1 cellular context compared by ENCODE assay signal in the genomic region with DNA sequence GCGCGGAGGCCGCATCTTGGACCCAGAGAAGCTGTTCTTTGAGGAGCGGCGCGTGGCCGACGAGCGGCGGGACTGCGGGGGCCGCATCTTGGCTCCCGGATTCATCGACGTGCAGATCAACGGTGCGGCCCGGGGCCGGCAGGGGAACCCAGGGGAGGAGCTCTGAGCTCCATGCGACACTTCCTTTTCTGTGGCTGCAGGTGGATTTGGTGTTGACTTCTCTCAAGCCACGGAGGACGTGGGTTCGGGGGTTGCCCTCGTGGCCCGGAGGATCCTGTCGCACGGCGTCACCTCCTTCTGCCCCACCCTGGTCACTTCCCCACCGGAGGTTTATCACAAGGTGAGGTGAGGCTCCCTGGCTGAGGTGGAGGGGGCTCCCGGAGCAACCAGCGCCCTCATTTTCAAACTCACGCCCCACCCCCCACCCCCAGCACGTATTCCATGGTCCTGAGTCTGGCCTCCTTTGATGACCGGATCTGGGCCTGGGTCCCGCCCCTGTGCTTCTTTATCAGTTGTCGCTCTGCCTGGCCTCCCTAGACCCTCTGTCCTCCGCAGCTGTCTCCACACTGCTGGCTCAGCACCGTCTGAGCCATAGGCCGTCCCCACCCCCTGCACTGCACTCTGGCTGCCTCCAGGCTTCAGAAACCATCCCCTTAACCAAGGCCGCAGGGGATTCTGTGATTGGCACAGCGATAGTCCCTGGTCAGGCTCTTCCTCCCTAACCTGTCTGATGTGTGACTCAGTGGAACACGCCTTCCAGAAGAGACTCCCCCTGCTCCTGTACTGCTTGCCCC.
TF ChIP-seq lines count a peak whose summit lies in the region.

No MANE protein-coding gene starts in this region.

TF ChIP-seq in HepG2, 621 proteins besides CTCF, POLR2A, EP300 and RAD21 (continued from another document and continues in another):
- TF ChIP-seq, protein P1, sequence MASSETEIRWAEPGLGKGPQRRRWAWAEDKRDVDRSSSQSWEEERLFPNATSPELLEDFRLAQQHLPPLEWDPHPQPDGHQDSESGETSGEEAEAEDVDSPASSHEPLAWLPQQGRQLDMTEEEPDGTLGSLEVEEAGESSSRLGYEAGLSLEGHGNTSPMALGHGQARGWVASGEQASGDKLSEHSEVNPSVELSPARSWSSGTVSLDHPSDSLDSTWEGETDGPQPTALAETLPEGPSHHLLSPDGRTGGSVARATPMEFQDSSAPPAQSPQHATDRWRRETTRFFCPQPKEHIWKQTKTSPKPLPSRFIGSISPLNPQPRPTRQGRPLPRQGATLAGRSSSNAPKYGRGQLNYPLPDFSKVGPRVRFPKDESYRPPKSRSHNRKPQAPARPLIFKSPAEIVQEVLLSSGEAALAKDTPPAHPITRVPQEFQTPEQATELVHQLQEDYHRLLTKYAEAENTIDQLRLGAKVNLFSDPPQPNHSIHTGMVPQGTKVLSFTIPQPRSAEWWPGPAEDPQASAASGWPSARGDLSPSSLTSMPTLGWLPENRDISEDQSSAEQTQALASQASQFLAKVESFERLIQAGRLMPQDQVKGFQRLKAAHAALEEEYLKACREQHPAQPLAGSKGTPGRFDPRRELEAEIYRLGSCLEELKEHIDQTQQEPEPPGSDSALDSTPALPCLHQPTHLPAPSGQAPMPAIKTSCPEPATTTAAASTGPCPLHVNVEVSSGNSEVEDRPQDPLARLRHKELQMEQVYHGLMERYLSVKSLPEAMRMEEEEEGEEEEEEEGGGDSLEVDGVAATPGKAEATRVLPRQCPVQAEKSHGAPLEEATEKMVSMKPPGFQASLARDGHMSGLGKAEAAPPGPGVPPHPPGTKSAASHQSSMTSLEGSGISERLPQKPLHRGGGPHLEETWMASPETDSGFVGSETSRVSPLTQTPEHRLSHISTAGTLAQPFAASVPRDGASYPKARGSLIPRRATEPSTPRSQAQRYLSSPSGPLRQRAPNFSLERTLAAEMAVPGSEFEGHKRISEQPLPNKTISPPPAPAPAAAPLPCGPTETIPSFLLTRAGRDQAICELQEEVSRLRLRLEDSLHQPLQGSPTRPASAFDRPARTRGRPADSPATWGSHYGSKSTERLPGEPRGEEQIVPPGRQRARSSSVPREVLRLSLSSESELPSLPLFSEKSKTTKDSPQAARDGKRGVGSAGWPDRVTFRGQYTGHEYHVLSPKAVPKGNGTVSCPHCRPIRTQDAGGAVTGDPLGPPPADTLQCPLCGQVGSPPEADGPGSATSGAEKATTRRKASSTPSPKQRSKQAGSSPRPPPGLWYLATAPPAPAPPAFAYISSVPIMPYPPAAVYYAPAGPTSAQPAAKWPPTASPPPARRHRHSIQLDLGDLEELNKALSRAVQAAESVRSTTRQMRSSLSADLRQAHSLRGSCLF (CRISPR knock-in tag; IDR thresholded peaks at IDR 0.05; ENCODE audit: borderline replicate concordance), result no peak
- TF ChIP-seq FOXK1 (CRISPR knock-in tag; IDR thresholded peaks at IDR 0.05; ENCODE audit: borderline replicate concordance, low read depth), result no peak
- no peak for TF ChIP-seq GTF2F1 (IDR thresholded peaks at IDR 0.05; ENCODE audit: low read length)
- TF ChIP-seq KDM5B (CRISPR knock-in tag; IDR thresholded peaks at IDR 0.05; ENCODE audit: borderline replicate concordance), result peak; percentile 24; the same call in 1 of the 2 replicates
- no peak for TF ChIP-seq DNMT3B (CRISPR knock-in tag; conservative IDR thresholded peaks at IDR 0.05)
- no peak for TF ChIP-seq ZMYM3 (CRISPR knock-in tag; IDR thresholded peaks at IDR 0.05)
- no peak for TF ChIP-seq PTBP1 (IDR thresholded peaks at IDR 0.05; ENCODE audit: low read depth, low read length, poor library complexity, severe bottlenecking)
- TF ChIP-seq ONECUT2 (CRISPR knock-in tag; IDR thresholded peaks at IDR 0.05), result no peak
- no peak for TF ChIP-seq ZNF788 (CRISPR knock-in tag; IDR thresholded peaks at IDR 0.05; ENCODE audit: borderline replicate concordance)
- no peak for TF ChIP-seq HHEX (CRISPR knock-in tag; IDR thresholded peaks at IDR 0.05)
- TF ChIP-seq, protein P2, sequence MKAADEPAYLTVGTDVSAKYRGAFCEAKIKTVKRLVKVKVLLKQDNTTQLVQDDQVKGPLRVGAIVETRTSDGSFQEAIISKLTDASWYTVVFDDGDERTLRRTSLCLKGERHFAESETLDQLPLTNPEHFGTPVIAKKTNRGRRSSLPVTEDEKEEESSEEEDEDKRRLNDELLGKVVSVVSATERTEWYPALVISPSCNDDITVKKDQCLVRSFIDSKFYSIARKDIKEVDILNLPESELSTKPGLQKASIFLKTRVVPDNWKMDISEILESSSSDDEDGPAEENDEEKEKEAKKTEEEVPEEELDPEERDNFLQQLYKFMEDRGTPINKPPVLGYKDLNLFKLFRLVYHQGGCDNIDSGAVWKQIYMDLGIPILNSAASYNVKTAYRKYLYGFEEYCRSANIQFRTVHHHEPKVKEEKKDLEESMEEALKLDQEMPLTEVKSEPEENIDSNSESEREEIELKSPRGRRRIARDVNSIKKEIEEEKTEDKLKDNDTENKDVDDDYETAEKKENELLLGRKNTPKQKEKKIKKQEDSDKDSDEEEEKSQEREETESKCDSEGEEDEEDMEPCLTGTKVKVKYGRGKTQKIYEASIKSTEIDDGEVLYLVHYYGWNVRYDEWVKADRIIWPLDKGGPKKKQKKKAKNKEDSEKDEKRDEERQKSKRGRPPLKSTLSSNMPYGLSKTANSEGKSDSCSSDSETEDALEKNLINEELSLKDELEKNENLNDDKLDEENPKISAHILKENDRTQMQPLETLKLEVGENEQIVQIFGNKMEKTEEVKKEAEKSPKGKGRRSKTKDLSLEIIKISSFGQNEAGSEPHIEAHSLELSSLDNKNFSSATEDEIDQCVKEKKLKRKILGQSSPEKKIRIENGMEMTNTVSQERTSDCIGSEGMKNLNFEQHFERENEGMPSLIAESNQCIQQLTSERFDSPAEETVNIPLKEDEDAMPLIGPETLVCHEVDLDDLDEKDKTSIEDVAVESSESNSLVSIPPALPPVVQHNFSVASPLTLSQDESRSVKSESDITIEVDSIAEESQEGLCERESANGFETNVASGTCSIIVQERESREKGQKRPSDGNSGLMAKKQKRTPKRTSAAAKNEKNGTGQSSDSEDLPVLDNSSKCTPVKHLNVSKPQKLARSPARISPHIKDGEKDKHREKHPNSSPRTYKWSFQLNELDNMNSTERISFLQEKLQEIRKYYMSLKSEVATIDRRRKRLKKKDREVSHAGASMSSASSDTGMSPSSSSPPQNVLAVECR (CRISPR knock-in tag; IDR thresholded peaks at IDR 0.05; ENCODE audit: borderline replicate concordance), result peak; percentile 61
- no peak for TF ChIP-seq FOXA1 (IDR thresholded peaks at IDR 0.05)
- TF ChIP-seq FOXA1 (CRISPR knock-in tag; IDR thresholded peaks at IDR 0.05), result no peak
- TF ChIP-seq, protein P3, sequence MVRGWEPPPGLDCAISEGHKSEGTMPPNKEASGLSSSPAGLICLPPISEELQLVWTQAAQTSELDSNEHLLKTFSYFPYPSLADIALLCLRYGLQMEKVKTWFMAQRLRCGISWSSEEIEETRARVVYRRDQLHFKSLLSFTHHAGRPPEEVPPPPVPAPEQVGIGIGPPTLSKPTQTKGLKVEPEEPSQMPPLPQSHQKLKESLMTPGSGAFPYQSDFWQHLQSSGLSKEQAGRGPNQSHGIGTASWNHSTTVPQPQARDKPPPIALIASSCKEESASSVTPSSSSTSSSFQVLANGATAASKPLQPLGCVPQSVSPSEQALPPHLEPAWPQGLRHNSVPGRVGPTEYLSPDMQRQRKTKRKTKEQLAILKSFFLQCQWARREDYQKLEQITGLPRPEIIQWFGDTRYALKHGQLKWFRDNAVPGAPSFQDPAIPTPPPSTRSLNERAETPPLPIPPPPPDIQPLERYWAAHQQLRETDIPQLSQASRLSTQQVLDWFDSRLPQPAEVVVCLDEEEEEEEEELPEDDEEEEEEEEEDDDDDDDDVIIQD (CRISPR knock-in tag; IDR thresholded peaks at IDR 0.05; ENCODE audit: low read depth), result no peak
- TF ChIP-seq HNRNPH1 (optimal IDR thresholded peaks at IDR 0.05; ENCODE audit: low read depth, low read length), result no peak
- TF ChIP-seq, protein P4, sequence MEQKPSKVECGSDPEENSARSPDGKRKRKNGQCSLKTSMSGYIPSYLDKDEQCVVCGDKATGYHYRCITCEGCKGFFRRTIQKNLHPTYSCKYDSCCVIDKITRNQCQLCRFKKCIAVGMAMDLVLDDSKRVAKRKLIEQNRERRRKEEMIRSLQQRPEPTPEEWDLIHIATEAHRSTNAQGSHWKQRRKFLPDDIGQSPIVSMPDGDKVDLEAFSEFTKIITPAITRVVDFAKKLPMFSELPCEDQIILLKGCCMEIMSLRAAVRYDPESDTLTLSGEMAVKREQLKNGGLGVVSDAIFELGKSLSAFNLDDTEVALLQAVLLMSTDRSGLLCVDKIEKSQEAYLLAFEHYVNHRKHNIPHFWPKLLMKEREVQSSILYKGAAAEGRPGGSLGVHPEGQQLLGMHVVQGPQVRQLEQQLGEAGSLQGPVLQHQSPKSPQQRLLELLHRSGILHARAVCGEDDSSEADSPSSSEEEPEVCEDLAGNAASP (CRISPR knock-in tag; IDR thresholded peaks at IDR 0.05; ENCODE audit: borderline replicate concordance), result no peak
- TF ChIP-seq RBM39 (IDR thresholded peaks at IDR 0.05; ENCODE audit: low read depth, low read length, poor library complexity, severe bottlenecking), result no peak
- no peak for TF ChIP-seq RFXANK (CRISPR knock-in tag; IDR thresholded peaks at IDR 0.05)
- no peak for TF ChIP-seq ZNF263 (CRISPR knock-in tag; IDR thresholded peaks at IDR 0.05)
- TF ChIP-seq ZNF3 (CRISPR knock-in tag; IDR thresholded peaks at IDR 0.05), result no peak
- TF ChIP-seq, protein P5, sequence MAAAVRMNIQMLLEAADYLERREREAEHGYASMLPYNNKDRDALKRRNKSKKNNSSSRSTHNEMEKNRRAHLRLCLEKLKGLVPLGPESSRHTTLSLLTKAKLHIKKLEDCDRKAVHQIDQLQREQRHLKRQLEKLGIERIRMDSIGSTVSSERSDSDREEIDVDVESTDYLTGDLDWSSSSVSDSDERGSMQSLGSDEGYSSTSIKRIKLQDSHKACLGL (CRISPR knock-in tag; IDR thresholded peaks at IDR 0.05), result no peak; the same call in 1 of the 2 replicates
- no peak for TF ChIP-seq MYNN (CRISPR knock-in tag; IDR thresholded peaks at IDR 0.05; ENCODE audit: low read depth)
- TF ChIP-seq ZNF737 (CRISPR knock-in tag; IDR thresholded peaks at IDR 0.05; ENCODE audit: borderline replicate concordance), result no peak
- TF ChIP-seq RBM22 (optimal IDR thresholded peaks at IDR 0.05; ENCODE audit: low read length), result no peak
- no peak for TF ChIP-seq SNRNP70 (IDR thresholded peaks at IDR 0.05; ENCODE audit: low read depth, low read length)
- no peak for TF ChIP-seq NFYC (CRISPR knock-in tag; IDR thresholded peaks at IDR 0.05)
- TF ChIP-seq EEA1 (CRISPR knock-in tag; IDR thresholded peaks at IDR 0.05; ENCODE audit: borderline replicate concordance), result no peak
- TF ChIP-seq ATF7 (IDR thresholded peaks at IDR 0.05), result no peak
- no peak for TF ChIP-seq ATF7 (CRISPR knock-in tag; IDR thresholded peaks at IDR 0.05)
- TF ChIP-seq TSC22D2 (CRISPR knock-in tag; IDR thresholded peaks at IDR 0.05; ENCODE audit: borderline replicate concordance), result no peak
- no peak for TF ChIP-seq ZNF530 (CRISPR knock-in tag; IDR thresholded peaks at IDR 0.05; ENCODE audit: low read depth)
- TF ChIP-seq SP2 (CRISPR knock-in tag; IDR thresholded peaks at IDR 0.05), result no peak
- TF ChIP-seq ZNF775 (CRISPR knock-in tag; IDR thresholded peaks at IDR 0.05; ENCODE audit: borderline replicate concordance), result no peak
- no peak for TF ChIP-seq PLRG1 (conservative IDR thresholded peaks at IDR 0.05)
- TF ChIP-seq PCBP1 (IDR thresholded peaks at IDR 0.05; ENCODE audit: borderline replicate concordance, low read depth, low read length), result 0 out of 2 replicates have a peak, but pooled peaks have one; percentile 32
- TF ChIP-seq ZNF598 (CRISPR knock-in tag; IDR thresholded peaks at IDR 0.05; ENCODE audit: borderline replicate concordance), result no peak
- no peak for TF ChIP-seq CAMTA2 (CRISPR knock-in tag; IDR thresholded peaks at IDR 0.05; ENCODE audit: borderline replicate concordance)
- no peak for TF ChIP-seq ATRX (CRISPR knock-in tag; IDR thresholded peaks at IDR 0.05; ENCODE audit: borderline replicate concordance)
- no peak for TF ChIP-seq RXRB (CRISPR knock-in tag; IDR thresholded peaks at IDR 0.05; ENCODE audit: borderline replicate concordance)
- TF ChIP-seq REXO4 (CRISPR knock-in tag; IDR thresholded peaks at IDR 0.05; ENCODE audit: borderline replicate concordance), result no peak
- no peak for TF ChIP-seq PAX8 (CRISPR knock-in tag; IDR thresholded peaks at IDR 0.05; ENCODE audit: borderline replicate concordance)
- no peak for TF ChIP-seq TBL1XR1 (IDR thresholded peaks at IDR 0.05; ENCODE audit: borderline replicate concordance, low read length, partially characterized antibody)
- no peak; the same call in 1 of the 2 replicates for TF ChIP-seq POLR2AphosphoS2 (IDR thresholded peaks at IDR 0.05; ENCODE audit: low read depth, low read length)
- no peak for TF ChIP-seq SPEN (CRISPR knock-in tag; IDR thresholded peaks at IDR 0.05; ENCODE audit: low read depth)
- TF ChIP-seq, protein P6, sequence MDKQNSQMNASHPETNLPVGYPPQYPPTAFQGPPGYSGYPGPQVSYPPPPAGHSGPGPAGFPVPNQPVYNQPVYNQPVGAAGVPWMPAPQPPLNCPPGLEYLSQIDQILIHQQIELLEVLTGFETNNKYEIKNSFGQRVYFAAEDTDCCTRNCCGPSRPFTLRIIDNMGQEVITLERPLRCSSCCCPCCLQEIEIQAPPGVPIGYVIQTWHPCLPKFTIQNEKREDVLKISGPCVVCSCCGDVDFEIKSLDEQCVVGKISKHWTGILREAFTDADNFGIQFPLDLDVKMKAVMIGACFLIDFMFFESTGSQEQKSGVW (CRISPR knock-in tag; IDR thresholded peaks at IDR 0.05; ENCODE audit: borderline replicate concordance), result no peak
- TF ChIP-seq POLR2AphosphoS5 (IDR thresholded peaks at IDR 0.05; ENCODE audit: low read depth, low read length), result peak; percentile 31
- TF ChIP-seq ZNF235 (CRISPR knock-in tag; IDR thresholded peaks at IDR 0.05; ENCODE audit: borderline replicate concordance), result no peak
- TF ChIP-seq MTF2 (CRISPR knock-in tag; IDR thresholded peaks at IDR 0.05; ENCODE audit: borderline replicate concordance), result no peak
- TF ChIP-seq, protein P7, sequence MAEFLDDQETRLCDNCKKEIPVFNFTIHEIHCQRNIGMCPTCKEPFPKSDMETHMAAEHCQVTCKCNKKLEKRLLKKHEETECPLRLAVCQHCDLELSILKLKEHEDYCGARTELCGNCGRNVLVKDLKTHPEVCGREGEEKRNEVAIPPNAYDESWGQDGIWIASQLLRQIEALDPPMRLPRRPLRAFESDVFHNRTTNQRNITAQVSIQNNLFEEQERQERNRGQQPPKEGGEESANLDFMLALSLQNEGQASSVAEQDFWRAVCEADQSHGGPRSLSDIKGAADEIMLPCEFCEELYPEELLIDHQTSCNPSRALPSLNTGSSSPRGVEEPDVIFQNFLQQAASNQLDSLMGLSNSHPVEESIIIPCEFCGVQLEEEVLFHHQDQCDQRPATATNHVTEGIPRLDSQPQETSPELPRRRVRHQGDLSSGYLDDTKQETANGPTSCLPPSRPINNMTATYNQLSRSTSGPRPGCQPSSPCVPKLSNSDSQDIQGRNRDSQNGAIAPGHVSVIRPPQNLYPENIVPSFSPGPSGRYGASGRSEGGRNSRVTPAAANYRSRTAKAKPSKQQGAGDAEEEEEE (CRISPR knock-in tag; IDR thresholded peaks at IDR 0.05; ENCODE audit: borderline replicate concordance), result no peak
